ENCODE assay signal across 1 cellular context in genomic region chr19:47765522-47766358, GRCh38.
TF ChIP-seq lines count a peak whose summit lies in the region.

No MANE protein-coding gene starts in this region.

TF ChIP-seq in HepG2, 621 proteins besides CTCF, POLR2A, EP300 and RAD21 (continued from another document and continues in another):
- TF ChIP-seq, protein P1, sequence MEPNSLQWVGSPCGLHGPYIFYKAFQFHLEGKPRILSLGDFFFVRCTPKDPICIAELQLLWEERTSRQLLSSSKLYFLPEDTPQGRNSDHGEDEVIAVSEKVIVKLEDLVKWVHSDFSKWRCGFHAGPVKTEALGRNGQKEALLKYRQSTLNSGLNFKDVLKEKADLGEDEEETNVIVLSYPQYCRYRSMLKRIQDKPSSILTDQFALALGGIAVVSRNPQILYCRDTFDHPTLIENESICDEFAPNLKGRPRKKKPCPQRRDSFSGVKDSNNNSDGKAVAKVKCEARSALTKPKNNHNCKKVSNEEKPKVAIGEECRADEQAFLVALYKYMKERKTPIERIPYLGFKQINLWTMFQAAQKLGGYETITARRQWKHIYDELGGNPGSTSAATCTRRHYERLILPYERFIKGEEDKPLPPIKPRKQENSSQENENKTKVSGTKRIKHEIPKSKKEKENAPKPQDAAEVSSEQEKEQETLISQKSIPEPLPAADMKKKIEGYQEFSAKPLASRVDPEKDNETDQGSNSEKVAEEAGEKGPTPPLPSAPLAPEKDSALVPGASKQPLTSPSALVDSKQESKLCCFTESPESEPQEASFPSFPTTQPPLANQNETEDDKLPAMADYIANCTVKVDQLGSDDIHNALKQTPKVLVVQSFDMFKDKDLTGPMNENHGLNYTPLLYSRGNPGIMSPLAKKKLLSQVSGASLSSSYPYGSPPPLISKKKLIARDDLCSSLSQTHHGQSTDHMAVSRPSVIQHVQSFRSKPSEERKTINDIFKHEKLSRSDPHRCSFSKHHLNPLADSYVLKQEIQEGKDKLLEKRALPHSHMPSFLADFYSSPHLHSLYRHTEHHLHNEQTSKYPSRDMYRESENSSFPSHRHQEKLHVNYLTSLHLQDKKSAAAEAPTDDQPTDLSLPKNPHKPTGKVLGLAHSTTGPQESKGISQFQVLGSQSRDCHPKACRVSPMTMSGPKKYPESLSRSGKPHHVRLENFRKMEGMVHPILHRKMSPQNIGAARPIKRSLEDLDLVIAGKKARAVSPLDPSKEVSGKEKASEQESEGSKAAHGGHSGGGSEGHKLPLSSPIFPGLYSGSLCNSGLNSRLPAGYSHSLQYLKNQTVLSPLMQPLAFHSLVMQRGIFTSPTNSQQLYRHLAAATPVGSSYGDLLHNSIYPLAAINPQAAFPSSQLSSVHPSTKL (CRISPR knock-in tag; IDR thresholded peaks at IDR 0.05), result 0 out of 2 replicates have a peak, but pooled peaks have one; percentile 10
- TF ChIP-seq ZNF292 (CRISPR knock-in tag; IDR thresholded peaks at IDR 0.05; ENCODE audit: borderline replicate concordance, low read depth) (peak; percentile 20; the same call in 1 of the 2 replicates), ZNF143 (CRISPR knock-in tag; IDR thresholded peaks at IDR 0.05) (no peak), ZNF572 (CRISPR knock-in tag; IDR thresholded peaks at IDR 0.05) (0 out of 2 replicates have a peak, but pooled peaks have one; percentile 60), ZNF563 (CRISPR knock-in tag; IDR thresholded peaks at IDR 0.05) (0 out of 2 replicates have a peak, but pooled peaks have one; percentile 29), STAT6 (CRISPR knock-in tag; IDR thresholded peaks at IDR 0.05; ENCODE audit: borderline replicate concordance) (no peak), ZMYM3 (CRISPR knock-in tag; IDR thresholded peaks at IDR 0.05) (0 out of 2 replicates have a peak, but pooled peaks have one; percentile 7), SNAI1 (CRISPR knock-in tag; IDR thresholded peaks at IDR 0.05; ENCODE audit: borderline replicate concordance) (no peak), KMT2A (CRISPR knock-in tag; IDR thresholded peaks at IDR 0.05) (no peak), ZNF510 (CRISPR knock-in tag; IDR thresholded peaks at IDR 0.05; ENCODE audit: low read depth) (0 out of 2 replicates have a peak, but pooled peaks have one; percentile 26), MYC (CRISPR knock-in tag; IDR thresholded peaks at IDR 0.05; ENCODE audit: borderline replicate concordance) (peak; percentile 34; the same call in 1 of the 2 replicates), MLLT10 (CRISPR knock-in tag; IDR thresholded peaks at IDR 0.05) (no peak), TBX2 (CRISPR knock-in tag; IDR thresholded peaks at IDR 0.05; ENCODE audit: borderline replicate concordance) (peak; percentile 25; the same call in 1 of the 2 replicates), ZNF841 (CRISPR knock-in tag; IDR thresholded peaks at IDR 0.05; ENCODE audit: borderline replicate concordance) (no peak), STAG1 (CRISPR knock-in tag; IDR thresholded peaks at IDR 0.05) (peak; percentile 82), MTERF4 (CRISPR knock-in tag; IDR thresholded peaks at IDR 0.05) (0 out of 2 replicates have a peak, but pooled peaks have one; percentile 25), RFXANK (CRISPR knock-in tag; IDR thresholded peaks at IDR 0.05) (no peak), NRL (CRISPR knock-in tag; IDR thresholded peaks at IDR 0.05; ENCODE audit: borderline replicate concordance) (no peak), ZNF235 (CRISPR knock-in tag; IDR thresholded peaks at IDR 0.05; ENCODE audit: borderline replicate concordance) (no peak), SSRP1 (CRISPR knock-in tag; IDR thresholded peaks at IDR 0.05) (peak; percentile 45; the same call in 1 of the 2 replicates), TFDP1 (CRISPR knock-in tag; IDR thresholded peaks at IDR 0.05; ENCODE audit: borderline replicate concordance) (peak; percentile 23; the same call in 1 of the 2 replicates), XRCC5 (optimal IDR thresholded peaks at IDR 0.05; ENCODE audit: low read length) (peak; percentile 53), THRA (CRISPR knock-in tag; IDR thresholded peaks at IDR 0.05; ENCODE audit: borderline replicate concordance) (peak; percentile 53; the same call in 1 of the 2 replicates)
- TF ChIP-seq, protein P2, sequence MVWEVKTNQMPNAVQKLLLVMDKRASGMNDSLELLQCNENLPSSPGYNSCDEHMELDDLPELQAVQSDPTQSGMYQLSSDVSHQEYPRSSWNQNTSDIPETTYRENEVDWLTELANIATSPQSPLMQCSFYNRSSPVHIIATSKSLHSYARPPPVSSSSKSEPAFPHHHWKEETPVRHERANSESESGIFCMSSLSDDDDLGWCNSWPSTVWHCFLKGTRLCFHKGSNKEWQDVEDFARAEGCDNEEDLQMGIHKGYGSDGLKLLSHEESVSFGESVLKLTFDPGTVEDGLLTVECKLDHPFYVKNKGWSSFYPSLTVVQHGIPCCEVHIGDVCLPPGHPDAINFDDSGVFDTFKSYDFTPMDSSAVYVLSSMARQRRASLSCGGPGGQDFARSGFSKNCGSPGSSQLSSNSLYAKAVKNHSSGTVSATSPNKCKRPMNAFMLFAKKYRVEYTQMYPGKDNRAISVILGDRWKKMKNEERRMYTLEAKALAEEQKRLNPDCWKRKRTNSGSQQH (CRISPR knock-in tag; IDR thresholded peaks at IDR 0.05; ENCODE audit: low read depth), result 0 out of 2 replicates have a peak, but pooled peaks have one; percentile 63
- TF ChIP-seq, protein P3, sequence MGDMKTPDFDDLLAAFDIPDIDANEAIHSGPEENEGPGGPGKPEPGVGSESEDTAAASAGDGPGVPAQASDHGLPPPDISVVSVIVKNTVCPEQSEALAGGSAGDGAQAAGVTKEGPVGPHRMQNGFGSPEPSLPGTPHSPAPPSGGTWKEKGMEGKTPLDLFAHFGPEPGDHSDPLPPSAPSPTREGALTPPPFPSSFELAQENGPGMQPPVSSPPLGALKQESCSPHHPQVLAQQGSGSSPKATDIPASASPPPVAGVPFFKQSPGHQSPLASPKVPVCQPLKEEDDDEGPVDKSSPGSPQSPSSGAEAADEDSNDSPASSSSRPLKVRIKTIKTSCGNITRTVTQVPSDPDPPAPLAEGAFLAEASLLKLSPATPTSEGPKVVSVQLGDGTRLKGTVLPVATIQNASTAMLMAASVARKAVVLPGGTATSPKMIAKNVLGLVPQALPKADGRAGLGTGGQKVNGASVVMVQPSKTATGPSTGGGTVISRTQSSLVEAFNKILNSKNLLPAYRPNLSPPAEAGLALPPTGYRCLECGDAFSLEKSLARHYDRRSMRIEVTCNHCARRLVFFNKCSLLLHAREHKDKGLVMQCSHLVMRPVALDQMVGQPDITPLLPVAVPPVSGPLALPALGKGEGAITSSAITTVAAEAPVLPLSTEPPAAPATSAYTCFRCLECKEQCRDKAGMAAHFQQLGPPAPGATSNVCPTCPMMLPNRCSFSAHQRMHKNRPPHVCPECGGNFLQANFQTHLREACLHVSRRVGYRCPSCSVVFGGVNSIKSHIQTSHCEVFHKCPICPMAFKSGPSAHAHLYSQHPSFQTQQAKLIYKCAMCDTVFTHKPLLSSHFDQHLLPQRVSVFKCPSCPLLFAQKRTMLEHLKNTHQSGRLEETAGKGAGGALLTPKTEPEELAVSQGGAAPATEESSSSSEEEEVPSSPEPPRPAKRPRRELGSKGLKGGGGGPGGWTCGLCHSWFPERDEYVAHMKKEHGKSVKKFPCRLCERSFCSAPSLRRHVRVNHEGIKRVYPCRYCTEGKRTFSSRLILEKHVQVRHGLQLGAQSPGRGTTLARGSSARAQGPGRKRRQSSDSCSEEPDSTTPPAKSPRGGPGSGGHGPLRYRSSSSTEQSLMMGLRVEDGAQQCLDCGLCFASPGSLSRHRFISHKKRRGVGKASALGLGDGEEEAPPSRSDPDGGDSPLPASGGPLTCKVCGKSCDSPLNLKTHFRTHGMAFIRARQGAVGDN (CRISPR knock-in tag; IDR thresholded peaks at IDR 0.05), result peak; percentile 59
- TF ChIP-seq, protein P4, sequence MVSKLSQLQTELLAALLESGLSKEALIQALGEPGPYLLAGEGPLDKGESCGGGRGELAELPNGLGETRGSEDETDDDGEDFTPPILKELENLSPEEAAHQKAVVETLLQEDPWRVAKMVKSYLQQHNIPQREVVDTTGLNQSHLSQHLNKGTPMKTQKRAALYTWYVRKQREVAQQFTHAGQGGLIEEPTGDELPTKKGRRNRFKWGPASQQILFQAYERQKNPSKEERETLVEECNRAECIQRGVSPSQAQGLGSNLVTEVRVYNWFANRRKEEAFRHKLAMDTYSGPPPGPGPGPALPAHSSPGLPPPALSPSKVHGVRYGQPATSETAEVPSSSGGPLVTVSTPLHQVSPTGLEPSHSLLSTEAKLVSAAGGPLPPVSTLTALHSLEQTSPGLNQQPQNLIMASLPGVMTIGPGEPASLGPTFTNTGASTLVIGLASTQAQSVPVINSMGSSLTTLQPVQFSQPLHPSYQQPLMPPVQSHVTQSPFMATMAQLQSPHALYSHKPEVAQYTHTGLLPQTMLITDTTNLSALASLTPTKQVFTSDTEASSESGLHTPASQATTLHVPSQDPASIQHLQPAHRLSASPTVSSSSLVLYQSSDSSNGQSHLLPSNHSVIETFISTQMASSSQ (IDR thresholded peaks at IDR 0.05; ENCODE audit: low read depth), result no peak
- TF ChIP-seq, protein P4 (CRISPR knock-in tag; IDR thresholded peaks at IDR 0.05; ENCODE audit: borderline replicate concordance), result peak; percentile 16; the same call in 1 of the 2 replicates
